Comparison of ENCODE assay signal across 22 cellular contexts in genomic region chr16:29989111-29989858, GRCh38. TPM values are rescaled to one million over a fixed set of nuclear protein-coding genes. Genes with fewer than 3 reads are reported as not detected.
DNase-seq lines count a peak whose midpoint lies in the region; ATAC-seq and TF ChIP-seq lines count a peak whose summit lies in the region.
"Had no signal": no experiment of that assay in that cellular context is flagged by ENCODE, and none has a peak within 500 bp of the region (broad histone marks: within the 10 kb centered on the region; RNA-seq: fewer than 3 reads in every experiment).

No MANE protein-coding gene starts in this region.

- intact Hi-C loops in lower lobe of right lung (cut with DNase I) = no loop called here

- H3K9me3 ChIP-seq in WERI-Rb-1 (ENCODE audit: severe bottlenecking) = no peaks in the 10 kb centered on the region
- H3K9me3 ChIP-seq in lower lobe of right lung = no peaks in the 10 kb centered on the region

- no peaks in the 10 kb centered on the region for H3K27me3 ChIP-seq in WERI-Rb-1 (ENCODE audit: insufficient read depth, low read depth, severe bottlenecking)
- no peaks in the 10 kb centered on the region for H3K27me3 ChIP-seq in lower lobe of right lung (ENCODE audit: low read depth)
- H3K27me3 ChIP-seq: cardiac muscle cell had no signal

- H3K36me3 ChIP-seq in WERI-Rb-1 = peaks cover 91% of the 10 kb centered on the region
- H3K36me3 ChIP-seq in lower lobe of right lung = peaks cover 96% of the 10 kb centered on the region

- no peaks in the 10 kb centered on the region for H3K9me3 Mint-ChIP-seq in T-helper 2 cell treated with Interferon-gamma antibody and Interleukin-4, amounts not matched to agents 5 μg/mL and 100 μg/mL, for 36 hours
- H3K9me3 Mint-ChIP-seq in stimulated activated naive B cell treated with anti-CD40 and anti-IgM and Interleukin-4, amounts not matched to agents 10 μg/mL and 1 μg/mL and 100 μg/mL, for 72 hours = no peaks in the 10 kb centered on the region
- H3K9me3 Mint-ChIP-seq: naive B cell had no signal

- H3K4me3 ChIP-seq in WERI-Rb-1 (ENCODE audit: low read depth, low read length) = no peak overlapping the region
- H3K4me3 ChIP-seq in lower lobe of right lung = peak overlapping the region; percentile 38
- H3K4me3 ChIP-seq: cardiac muscle cell had no signal

- H3K27ac ChIP-seq in WERI-Rb-1 (peak overlapping the region; percentile 77), lower lobe of right lung (peak overlapping the region; percentile 76)
- H3K27ac ChIP-seq: cardiac muscle cell, KMS-11 had no signal

- no peaks in the 10 kb centered on the region for H3K27me3 Mint-ChIP-seq in T-helper 2 cell treated with Interferon-gamma antibody and Interleukin-4, amounts not matched to agents 5 μg/mL and 100 μg/mL, for 36 hours (ENCODE audit: low read depth)
- no peaks in the 10 kb centered on the region for H3K27me3 Mint-ChIP-seq in stimulated activated naive B cell treated with anti-CD40 and anti-IgM and Interleukin-4, amounts not matched to agents 10 μg/mL and 1 μg/mL and 100 μg/mL, for 72 hours
- H3K27me3 Mint-ChIP-seq: B cell, naive B cell had no signal

- TF ChIP-seq CTCF in WERI-Rb-1 (IDR thresholded peaks at IDR 0.05; ENCODE audit: low read depth, low read length) = no peak
- TF ChIP-seq CTCF in lower lobe of right lung (IDR thresholded peaks at IDR 0.05) = no peak

- peaks cover 47% of the 10 kb centered on the region for H3K36me3 Mint-ChIP-seq in T-helper 2 cell treated with Interferon-gamma antibody and Interleukin-4, amounts not matched to agents 5 μg/mL and 100 μg/mL, for 36 hours (ENCODE audit: low read depth)
- H3K36me3 Mint-ChIP-seq in stimulated activated naive B cell treated with anti-CD40 and anti-IgM and Interleukin-4, amounts not matched to agents 10 μg/mL and 1 μg/mL and 100 μg/mL, for 72 hours = peaks cover 46 to 61% of the 10 kb centered on the region in 2 donors

- no peak overlapping the region for H3K4me3 Mint-ChIP-seq in T-helper 2 cell treated with Interferon-gamma antibody and Interleukin-4, amounts not matched to agents 5 μg/mL and 100 μg/mL, for 36 hours
- H3K4me3 Mint-ChIP-seq in stimulated activated naive B cell treated with anti-CD40 and anti-IgM and Interleukin-4, amounts not matched to agents 10 μg/mL and 1 μg/mL and 100 μg/mL, for 72 hours = no peak overlapping the region
- H3K4me3 Mint-ChIP-seq: B cell had no signal

- peaks cover 9% of the 10 kb centered on the region for H3K4me1 Mint-ChIP-seq in T-helper 2 cell treated with Interferon-gamma antibody and Interleukin-4, amounts not matched to agents 5 μg/mL and 100 μg/mL, for 36 hours (ENCODE audit: low read depth)
- peaks cover 10 to 12% of the 10 kb centered on the region in 2 donors for H3K4me1 Mint-ChIP-seq in stimulated activated naive B cell treated with anti-CD40 and anti-IgM and Interleukin-4, amounts not matched to agents 10 μg/mL and 1 μg/mL and 100 μg/mL, for 72 hours

- DNase-seq in T-helper 2 cell treated with Interferon-gamma antibody and Interleukin-4, amounts not matched to agents 5 μg/mL and 100 μg/mL, for 36 hours (ENCODE audit: low spot score) = no peak
- no peak for DNase-seq in T-helper 2 cell
- peak; percentile 91 for DNase-seq in WERI-Rb-1
- peak; percentile 77 for DNase-seq in lower lobe of right lung
- no peak for DNase-seq in stimulated activated naive B cell treated with anti-CD40 and anti-IgM and Interleukin-4, amounts not matched to agents 10 μg/mL and 1 μg/mL and 100 μg/mL, for 72 hours
- no peak for DNase-seq in A172 (ENCODE audit: low spot score)
- no peak for DNase-seq in NCI-H510A (lab: John Stamatoyannopoulos, UW)
- DNase-seq: activated CD4-positive, CD25-positive, alpha-beta regulatory T cell treated with anti-CD3 and anti-CD28 coated beads, Interleukin-2, amount 50 U/mL, for 72 hours; amygdala; DMS79 treated with DMSO at 0.1 percent for 48 hours; kidney glomerular epithelial cell; mesendoderm; naive B cell; NCI-H1436 treated with DMSO at 0.1 percent for 48 hours; PC-3; SHP77 treated with DMSO at 0.1 percent for 48 hours; trophoblast cell had no signal

- H3K4me1 ChIP-seq in lower lobe of right lung = peaks cover 59% of the 10 kb centered on the region

- peak overlapping the region; percentile 44 for H3K27ac Mint-ChIP-seq in T-helper 2 cell treated with Interferon-gamma antibody and Interleukin-4, amounts not matched to agents 5 μg/mL and 100 μg/mL, for 36 hours
- H3K27ac Mint-ChIP-seq in stimulated activated naive B cell treated with anti-CD40 and anti-IgM and Interleukin-4, amounts not matched to agents 10 μg/mL and 1 μg/mL and 100 μg/mL, for 72 hours = peak overlapping the region; percentile 2
- H3K27ac Mint-ChIP-seq: B cell had no signal

- ATAC-seq in lower lobe of right lung = peak; percentile 75 to 80
- no peak for ATAC-seq in stimulated activated naive B cell treated with anti-CD40 and anti-IgM and Interleukin-4, amounts not matched to agents 10 μg/mL and 1 μg/mL and 100 μg/mL, for 72 hours (replicated peaks)
- ATAC-seq in esophagus mucosa = no peak
- ATAC-seq: PC-3, right cardiac atrium had no signal

RNA-seq across cellular contexts. Expression of gene HIRIP3, which starts 6.1 kb away (rescaled TPM):
- 22.1 TPM for total RNA-seq in lower lobe of right lung
- total RNA-seq in esophagus mucosa = 7.1 TPM
- total RNA-seq in A172 (2014; rRNA removed; shearing (Covaris generic)) = 17.5 and 31.6 TPM in 2 replicates

RNA-seq across cellular contexts. Expression of gene INO80E, which starts 6.8 kb away (rescaled TPM):
- total RNA-seq in lower lobe of right lung (58.4 TPM), esophagus mucosa (37.0 TPM)
- 151 and 184 TPM in 2 replicates for total RNA-seq in A172 (2014; rRNA removed; shearing (Covaris generic))

RNA-seq across cellular contexts. Expression of gene TAOK2, which starts 15.6 kb away (rescaled TPM):
- total RNA-seq in lower lobe of right lung = 66.2 TPM
- total RNA-seq in esophagus mucosa = 17.7 TPM
- total RNA-seq in A172 (2014; rRNA removed; shearing (Covaris generic)) = 43.2 and 45.4 TPM in 2 replicates

RNA-seq across cellular contexts. Expression of gene DOC2A, which starts 21.5 kb away (rescaled TPM):
- 6.4 TPM for total RNA-seq in lower lobe of right lung
- 0.20 TPM for total RNA-seq in esophagus mucosa
- total RNA-seq in A172 (2014; rRNA removed; shearing (Covaris generic)) = 0.45 and 1.7 TPM in 2 replicates
- total RNA-seq: B cell had no signal

RNA-seq across cellular contexts. Expression of gene TMEM219, which starts 27.4 kb away (rescaled TPM):
- total RNA-seq in lower lobe of right lung (148 TPM), esophagus mucosa (74.5 TPM)
- total RNA-seq in A172 (2014; rRNA removed; shearing (Covaris generic)) = 90.8 and 105 TPM in 2 replicates

Comparison
In these comparisons a context has a peak if more than half of its experiments do, and no peak if none do; other contexts are left out.
1. DNase-seq: peak in WERI-Rb-1 (single experiment) and lower lobe of right lung (single experiment); none in T-helper 2 cell treated with Interferon-gamma antibody and Interleukin-4, amounts not matched to agents 5 μg/mL and 100 μg/mL, for 36 hours (single experiment), T-helper 2 cell (0 of 5), stimulated activated naive B cell treated with anti-CD40 and anti-IgM and Interleukin-4, amounts not matched to agents 10 μg/mL and 1 μg/mL and 100 μg/mL, for 72 hours (single experiment), A172 (single experiment) and NCI-H510A (single experiment).
2. ATAC-seq: peak in lower lobe of right lung (2 of 2); none in stimulated activated naive B cell treated with anti-CD40 and anti-IgM and Interleukin-4, amounts not matched to agents 10 μg/mL and 1 μg/mL and 100 μg/mL, for 72 hours (0 of 2) and esophagus mucosa (single experiment).